Comparison of ENCODE assay signal across 22 cellular contexts in genomic region chr6:157929765-157930319, GRCh38.
"Had no signal": no experiment of that assay in that cellular context is flagged by ENCODE, and none has a peak within 500 bp of the region (broad histone marks: within the 10 kb centered on the region; RNA-seq: fewer than 3 reads in every experiment).

No MANE protein-coding gene starts in this region.

- ATAC-seq: esophagus mucosa; gastrocnemius medialis; left lobe of liver; natural killer cell treated with Interleukin-12 subunit alpha and Interleukin-12 subunit beta and Interleukin-15 and Interleukin-18, amount 100 ng/mL, for 72 hours; pancreas; sciatic nerve; stimulated activated naive CD8-positive, alpha-beta T cell treated with anti-CD3 and anti-CD28 coated beads, Interleukin-15, amount 100 ng/mL, for 72 hours had no signal

- H3K4me1 Mint-ChIP-seq: memory B cell; naive B cell; stimulated activated naive CD8-positive, alpha-beta T cell treated with anti-CD3 and anti-CD28 coated beads, Interleukin-15, amount 100 ng/mL, for 72 hours had no signal

- DNase-seq: foreskin fibroblast; gastrocnemius medialis; naive B cell; pancreas; stimulated activated CD4-positive, alpha-beta T cell treated with anti-CD3 and anti-CD28 coated beads, Interleukin-12 subunit alpha, Interleukin-12 subunit beta, amount 100 ng/mL, for 4 hours; stimulated activated CD4-positive, alpha-beta T cell treated with anti-CD3 and anti-CD28 coated beads, Interleukin-1b, Interleukin-23, amount 100 ng/mL, for 48 hours; stimulated activated CD4-positive, alpha-beta T cell treated with anti-CD3 and anti-CD28 coated beads, Interleukin-4, amount 100 ng/mL, for 1 hour; stimulated activated CD8-positive, alpha-beta memory T cell treated with anti-CD3 and anti-CD28 coated beads, Interleukin-4, amount 100 ng/mL, for 48 hours; stimulated activated naive CD4-positive, alpha-beta T cell; stimulated activated naive CD8-positive, alpha-beta T cell treated with anti-CD3 and anti-CD28 coated beads, Interleukin-15, amount 100 ng/mL, for 72 hours; tibial artery had no signal

- H3K27ac ChIP-seq: coronary artery, epithelial cell of prostate, gastrocnemius medialis, neutrophil, pancreas, tibial artery had no signal

- H3K27me3 Mint-ChIP-seq: memory B cell; naive B cell; natural killer cell treated with Interleukin-12 subunit alpha and Interleukin-12 subunit beta and Interleukin-15 and Interleukin-18, amount 100 ng/mL, for 72 hours; progenitor cell of endocrine pancreas; stimulated activated naive CD8-positive, alpha-beta T cell treated with anti-CD3 and anti-CD28 coated beads, Interleukin-15, amount 100 ng/mL, for 72 hours; type B pancreatic cell had no signal

- H3K9me3 Mint-ChIP-seq: memory B cell; naive B cell; natural killer cell treated with Interleukin-12 subunit alpha and Interleukin-12 subunit beta and Interleukin-15 and Interleukin-18, amount 100 ng/mL, for 72 hours; neural crest cell; stimulated activated naive CD8-positive, alpha-beta T cell treated with anti-CD3 and anti-CD28 coated beads, Interleukin-15, amount 100 ng/mL, for 72 hours; type B pancreatic cell had no signal

- H3K27ac Mint-ChIP-seq: memory B cell; natural killer cell treated with Interleukin-12 subunit alpha and Interleukin-12 subunit beta and Interleukin-15 and Interleukin-18, amount 100 ng/mL, for 72 hours; progenitor cell of endocrine pancreas; type B pancreatic cell had no signal

- H3K4me3 Mint-ChIP-seq: memory B cell; naive B cell; natural killer cell treated with Interleukin-12 subunit alpha and Interleukin-12 subunit beta and Interleukin-15 and Interleukin-18, amount 100 ng/mL, for 72 hours; neural crest cell; stimulated activated naive CD8-positive, alpha-beta T cell treated with anti-CD3 and anti-CD28 coated beads, Interleukin-15, amount 100 ng/mL, for 72 hours; type B pancreatic cell had no signal

- H3K36me3 Mint-ChIP-seq: natural killer cell treated with Interleukin-12 subunit alpha and Interleukin-12 subunit beta and Interleukin-15 and Interleukin-18, amount 100 ng/mL, for 72 hours had no signal
